8 cellular contexts compared by ENCODE assay signal in genomic region chr10:119177708-119178370, GRCh38. TPM values are rescaled to one million over a fixed set of nuclear protein-coding genes. Genes with fewer than 3 reads are reported as not detected.
A peak's percentile ranks its signal among the peaks of the same experiment; 100 is the strongest.
DNase-seq lines count a peak whose midpoint lies in the region; ATAC-seq and TF ChIP-seq lines count a peak whose summit lies in the region.

No MANE protein-coding gene starts in this region.

- H3K27ac ChIP-seq in ACC112 (ENCODE audit: low read depth, low read length) (peak overlapping the region; percentile 82), breast epithelium (peak overlapping the region; percentile 90 to 92)

- no peak for DNase-seq in NT2/D1 (ENCODE audit: low read depth, low spot score)
- DNase-seq in breast epithelium (ENCODE audit: low spot score in 2 of 2), result no peak
- no peak for DNase-seq in type B pancreatic cell (ENCODE audit: extremely low spot score, unreplicated experiment)
- DNase-seq in NAMALWA (ENCODE audit: low spot score), result no peak
- no peak for DNase-seq in posterior cingulate gyrus

- intact Hi-C loops in breast epithelium (cut with DNase I; ENCODE audit: low total_unique reads), result no loop called here
- intact Hi-C loops in posterior cingulate gyrus (cut with DNase I), result no loop called here

- H3K4me1 Mint-ChIP-seq in type B pancreatic cell (ENCODE audit: unreplicated experiment), result peaks cover 19% of the 10 kb centered on the region

- H3K36me3 ChIP-seq in ACC112 (ENCODE audit: insufficient read depth, low read length) (0 out of 2 replicates have a peak, but pooled peaks cover 4% of the 10 kb centered on the region), NT2/D1 (ENCODE audit: insufficient read depth, insufficient read length, low read length) (peaks cover 33% of the 10 kb centered on the region), breast epithelium (no peaks in the 10 kb centered on the region)

- H3K27me3 ChIP-seq in ACC112 (ENCODE audit: insufficient read depth, low read length), result no peaks in the 10 kb centered on the region
- no peaks in the 10 kb centered on the region for H3K27me3 ChIP-seq in NT2/D1 (ENCODE audit: insufficient read depth, insufficient read length)
- H3K27me3 ChIP-seq in breast epithelium, result no peaks in the 10 kb centered on the region
- no peaks in the 10 kb centered on the region for H3K27me3 ChIP-seq in mononuclear cell (ENCODE audit: insufficient read depth, low read length)

- peaks cover 41% of the 10 kb centered on the region for H3K79me2 ChIP-seq in ACC112 (ENCODE audit: control insufficient read depth, insufficient read depth, low read length, unreplicated experiment)

- H3K4me3 Mint-ChIP-seq in type B pancreatic cell, result peak overlapping the region; percentile 98

- peak overlapping the region; percentile 96 for H3K9ac ChIP-seq in NT2/D1 (ENCODE audit: insufficient read length, low read depth)

- peak; percentile 28 for ATAC-seq in GM21526 (IDR thresholded peaks at IDR 0.05; ENCODE audit: low FRiP score, unreplicated experiment)

- TF ChIP-seq POLR2A in breast epithelium (IDR thresholded peaks at IDR 0.05), result no peak

- H3K27me3 Mint-ChIP-seq in type B pancreatic cell, result no peaks in the 10 kb centered on the region

- H3K36me3 Mint-ChIP-seq in type B pancreatic cell, result peaks cover 11% of the 10 kb centered on the region

- H3K9me3 ChIP-seq in NT2/D1 (ENCODE audit: insufficient read depth, low read length) (no peaks in the 10 kb centered on the region), breast epithelium (no peaks in the 10 kb centered on the region), mononuclear cell (ENCODE audit: low read depth, low read length) (no peaks in the 10 kb centered on the region)

- peak overlapping the region; percentile 91 for H3K27ac Mint-ChIP-seq in type B pancreatic cell

- H3K4me1 ChIP-seq in ACC112 (ENCODE audit: control insufficient read depth, insufficient read depth, low read length, unreplicated experiment) (peaks cover 13% of the 10 kb centered on the region), NT2/D1 (ENCODE audit: insufficient read depth, insufficient read length) (peaks cover 2% of the 10 kb centered on the region), breast epithelium (no peaks in the 10 kb centered on the region), mononuclear cell (ENCODE audit: insufficient read depth, low read length) (peaks cover 25% of the 10 kb centered on the region)

- TF ChIP-seq CTCF in breast epithelium (IDR thresholded peaks at IDR 0.05) (no peak), type B pancreatic cell (conservative IDR thresholded peaks at IDR 0.05) (no peak)

- H3K9me3 Mint-ChIP-seq in type B pancreatic cell, result no peaks in the 10 kb centered on the region

- H3K4me3 ChIP-seq in ACC112 (ENCODE audit: low read depth, low read length), result peak overlapping the region; percentile 98
- H3K4me3 ChIP-seq in NT2/D1 (ENCODE audit: insufficient read length, low read depth), result peak overlapping the region; percentile 90
- H3K4me3 ChIP-seq in breast epithelium, result peak overlapping the region; percentile 80 to 85 (median 84)
- peak overlapping the region; percentile 97 for H3K4me3 ChIP-seq in mononuclear cell (ENCODE audit: low read length)

- H2AFZ ChIP-seq in ACC112 (ENCODE audit: low read length, unreplicated experiment), result peak overlapping the region; percentile 93

RNA-seq across cellular contexts. Expression of gene PRDX3, which starts 0.8 kb away (rescaled TPM):
- 100 to 1,000 TPM; 154 to 165 (median 164) TPM for total RNA-seq in breast epithelium
- 28.8 TPM for total RNA-seq in mononuclear cell
- 95.0 and 126 TPM in 2 replicates for total RNA-seq in type B pancreatic cell (ENCODE audit: low replicate concordance)

RNA-seq across cellular contexts. Expression of gene SFXN4, which starts 12.3 kb away (rescaled TPM):
- total RNA-seq in breast epithelium (10 to 100 TPM; 14.6 to 25.2 (median 18.6) TPM), mononuclear cell (7.5 TPM), type B pancreatic cell (ENCODE audit: low replicate concordance) (26.8 and 40.8 TPM in 2 replicates)

RNA-seq across cellular contexts. Expression of gene GRK5, which starts 29.5 kb away (rescaled TPM):
- 10 to 100 TPM; 14.9 to 20.6 (median 15.2) TPM for total RNA-seq in breast epithelium
- 10.6 TPM for total RNA-seq in mononuclear cell
- total RNA-seq in type B pancreatic cell (ENCODE audit: low replicate concordance), result 10.8 and 24.8 TPM in 2 replicates
